In the genomic region with DNA sequence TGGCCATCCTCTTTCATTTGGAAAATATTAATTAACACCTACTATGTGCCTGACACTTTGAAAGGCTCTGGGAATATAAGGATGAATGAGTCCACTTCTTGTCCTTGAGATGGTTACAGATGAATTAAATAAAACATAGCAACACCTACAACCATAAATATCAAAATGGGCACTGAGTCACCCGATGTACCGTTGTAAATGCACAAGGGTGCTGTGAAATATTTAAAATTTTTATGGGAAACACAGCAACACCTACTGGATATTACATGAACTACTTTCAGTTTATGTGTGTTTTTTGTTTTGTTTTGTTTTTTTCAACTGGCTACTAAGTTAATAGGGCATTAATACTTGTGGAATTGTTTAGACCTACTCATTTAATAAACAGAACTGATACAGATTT, we compare ENCODE assay signal across 2 cellular contexts.
TF ChIP-seq lines count a peak whose summit lies in the region.

No MANE protein-coding gene starts in this region.

TF ChIP-seq in HCT116, 20 proteins besides CTCF, POLR2A, EP300 and RAD21 (continued from another document):
- TF ChIP-seq, protein P1, sequence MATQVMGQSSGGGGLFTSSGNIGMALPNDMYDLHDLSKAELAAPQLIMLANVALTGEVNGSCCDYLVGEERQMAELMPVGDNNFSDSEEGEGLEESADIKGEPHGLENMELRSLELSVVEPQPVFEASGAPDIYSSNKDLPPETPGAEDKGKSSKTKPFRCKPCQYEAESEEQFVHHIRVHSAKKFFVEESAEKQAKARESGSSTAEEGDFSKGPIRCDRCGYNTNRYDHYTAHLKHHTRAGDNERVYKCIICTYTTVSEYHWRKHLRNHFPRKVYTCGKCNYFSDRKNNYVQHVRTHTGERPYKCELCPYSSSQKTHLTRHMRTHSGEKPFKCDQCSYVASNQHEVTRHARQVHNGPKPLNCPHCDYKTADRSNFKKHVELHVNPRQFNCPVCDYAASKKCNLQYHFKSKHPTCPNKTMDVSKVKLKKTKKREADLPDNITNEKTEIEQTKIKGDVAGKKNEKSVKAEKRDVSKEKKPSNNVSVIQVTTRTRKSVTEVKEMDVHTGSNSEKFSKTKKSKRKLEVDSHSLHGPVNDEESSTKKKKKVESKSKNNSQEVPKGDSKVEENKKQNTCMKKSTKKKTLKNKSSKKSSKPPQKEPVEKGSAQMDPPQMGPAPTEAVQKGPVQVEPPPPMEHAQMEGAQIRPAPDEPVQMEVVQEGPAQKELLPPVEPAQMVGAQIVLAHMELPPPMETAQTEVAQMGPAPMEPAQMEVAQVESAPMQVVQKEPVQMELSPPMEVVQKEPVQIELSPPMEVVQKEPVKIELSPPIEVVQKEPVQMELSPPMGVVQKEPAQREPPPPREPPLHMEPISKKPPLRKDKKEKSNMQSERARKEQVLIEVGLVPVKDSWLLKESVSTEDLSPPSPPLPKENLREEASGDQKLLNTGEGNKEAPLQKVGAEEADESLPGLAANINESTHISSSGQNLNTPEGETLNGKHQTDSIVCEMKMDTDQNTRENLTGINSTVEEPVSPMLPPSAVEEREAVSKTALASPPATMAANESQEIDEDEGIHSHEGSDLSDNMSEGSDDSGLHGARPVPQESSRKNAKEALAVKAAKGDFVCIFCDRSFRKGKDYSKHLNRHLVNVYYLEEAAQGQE (IDR thresholded peaks at IDR 0.05; ENCODE audit: low read depth): no peak
- no peak for TF ChIP-seq EGR1 (IDR thresholded peaks at IDR 0.05; ENCODE audit: low read depth)
- TF ChIP-seq SRF (IDR thresholded peaks at IDR 0.05; ENCODE audit: low read depth): no peak

TF ChIP-seq in SK-N-SH treated with all-trans-retinoic acid at 6 μM for 48 hours, 23 proteins besides CTCF, POLR2A, EP300 and RAD21 (continued from another document):
- TF ChIP-seq PATZ1 (CRISPR knock-in tag; IDR thresholded peaks at IDR 0.05; ENCODE audit: borderline replicate concordance) (no peak), ESRRG (CRISPR knock-in tag; IDR thresholded peaks at IDR 0.05) (no peak), TCF4 (CRISPR knock-in tag; IDR thresholded peaks at IDR 0.05; ENCODE audit: borderline replicate concordance) (no peak), ZFP3 (CRISPR knock-in tag; IDR thresholded peaks at IDR 0.05) (no peak), ZFP30 (CRISPR knock-in tag; IDR thresholded peaks at IDR 0.05) (no peak), OSR1 (CRISPR knock-in tag; IDR thresholded peaks at IDR 0.05) (no peak), SNAI2 (CRISPR knock-in tag; IDR thresholded peaks at IDR 0.05) (no peak), RARB (CRISPR knock-in tag; IDR thresholded peaks at IDR 0.05) (no peak)
- TF ChIP-seq, protein P2, sequence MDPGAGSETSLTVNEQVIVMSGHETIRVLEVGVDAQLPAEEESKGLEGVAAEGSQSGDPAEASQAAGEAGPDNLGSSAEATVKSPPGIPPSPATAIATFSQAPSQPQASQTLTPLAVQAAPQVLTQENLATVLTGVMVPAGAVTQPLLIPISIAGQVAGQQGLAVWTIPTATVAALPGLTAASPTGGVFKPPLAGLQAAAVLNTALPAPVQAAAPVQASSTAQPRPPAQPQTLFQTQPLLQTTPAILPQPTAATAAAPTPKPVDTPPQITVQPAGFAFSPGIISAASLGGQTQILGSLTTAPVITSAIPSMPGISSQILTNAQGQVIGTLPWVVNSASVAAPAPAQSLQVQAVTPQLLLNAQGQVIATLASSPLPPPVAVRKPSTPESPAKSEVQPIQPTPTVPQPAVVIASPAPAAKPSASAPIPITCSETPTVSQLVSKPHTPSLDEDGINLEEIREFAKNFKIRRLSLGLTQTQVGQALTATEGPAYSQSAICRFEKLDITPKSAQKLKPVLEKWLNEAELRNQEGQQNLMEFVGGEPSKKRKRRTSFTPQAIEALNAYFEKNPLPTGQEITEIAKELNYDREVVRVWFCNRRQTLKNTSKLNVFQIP (CRISPR knock-in tag; IDR thresholded peaks at IDR 0.05; ENCODE audit: borderline replicate concordance, low read depth): no peak
